10 cellular contexts compared by ENCODE assay signal in the genomic region with DNA sequence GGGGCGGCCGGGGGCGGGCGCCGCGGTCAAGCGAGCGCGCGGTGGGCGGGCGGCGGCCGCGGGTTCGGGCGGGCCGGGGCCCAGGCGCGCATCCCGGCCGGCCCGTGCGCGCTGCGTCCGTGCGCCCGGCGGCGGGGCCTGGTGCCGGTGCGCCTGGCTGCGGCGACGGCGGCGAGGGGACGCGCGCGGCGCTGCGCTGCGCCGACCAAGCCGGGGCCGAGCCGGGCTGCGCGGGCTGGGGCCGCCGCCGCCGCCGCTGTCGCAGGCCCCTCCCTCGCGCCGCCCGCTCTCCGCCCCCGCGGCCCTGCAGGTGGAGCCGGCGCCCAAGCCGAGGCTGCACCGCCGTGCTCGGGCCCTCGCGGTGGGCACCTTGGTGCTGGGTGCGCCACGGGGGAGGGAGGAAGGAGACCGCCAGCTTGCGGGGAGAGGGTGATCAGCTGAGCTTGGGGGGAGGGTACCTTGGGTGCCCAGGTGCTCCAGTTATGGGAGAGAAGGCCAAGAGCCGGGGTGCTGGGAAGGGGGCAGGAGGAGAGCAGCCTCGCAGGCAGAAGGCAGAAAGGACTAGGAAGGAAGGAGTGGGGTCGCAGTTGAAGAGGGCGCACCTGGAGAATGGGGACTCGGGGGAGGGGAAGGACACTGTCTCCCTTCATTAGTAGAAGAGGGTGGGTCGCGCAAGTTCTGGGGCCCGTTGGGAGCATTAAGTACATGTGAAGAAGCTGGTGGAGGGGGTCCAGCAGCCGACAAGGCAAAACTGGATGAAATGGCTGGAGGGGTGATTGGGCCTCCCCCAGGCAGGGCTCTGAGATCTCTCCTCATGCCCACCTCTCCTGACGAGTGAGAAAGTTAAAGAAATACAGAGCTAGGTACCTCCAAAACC. TPM values are rescaled to one million over a fixed set of nuclear protein-coding genes. Genes with fewer than 3 reads are reported as not detected.
DNase-seq lines count a peak whose midpoint lies in the region; ATAC-seq, FAIRE-seq and TF ChIP-seq lines count a peak whose summit lies in the region.
"Had no signal": no experiment of that assay in that cellular context is flagged by ENCODE, and none has a peak within 500 bp of the region (broad histone marks: within the 10 kb centered on the region; RNA-seq: fewer than 3 reads in every experiment).

Gene PPP2R2C, minus strand, starts transcription at position 228 of the 877 bp plus-strand sequence. CDS start 385 bp downstream, outside the sequence.

- DNase-seq in Right ventricle myocardium superior (no peak), left cardiac atrium (no peak), left lobe of liver (ENCODE audit: low spot score) (peak; percentile 37), urothelium cell line (ENCODE audit: low spot score) (peak; percentile 72), DMS114 treated with DMSO at 0.1 percent for 48 hours (lab: John Stamatoyannopoulos, UW; ENCODE audit: unreplicated experiment) (no peak)
- DNase-seq: T-cell had no signal

- no peaks in the 10 kb centered on the region for H3K36me3 Mint-ChIP-seq in brain
- H3K36me3 Mint-ChIP-seq: T-cell had no signal

- FAIRE-seq in urothelium cell line (lab: Jason Lieb, UNC) = no peak
- FAIRE-seq: endometrium had no signal

- H3K4me3 Mint-ChIP-seq in brain = peak within 1 kb of the TSS; percentile 68 to 83 (median 82)

- H3K27ac Mint-ChIP-seq in brain = peak within 1 kb of the TSS in 4 of 5 experiments; percentile 35 to 81 (median 68)
- H3K27ac Mint-ChIP-seq: T-cell had no signal

- TF ChIP-seq CTCF in brain (conservative IDR thresholded peaks at IDR 0.05) = no peak

- H3K9me3 Mint-ChIP-seq in brain = peaks cover 0 to 5% (median 0%) of the 10 kb centered on the region in 5 experiments
- H3K9me3 Mint-ChIP-seq: T-cell had no signal

- intact Hi-C loops in Right ventricle myocardium superior (cut with DNase I) = no loop called here
- intact Hi-C loops in left cardiac atrium (cut with DNase I) = no loop called here

- H3K4me1 Mint-ChIP-seq in brain = peaks cover 5% of the 10 kb centered on the region

- ATAC-seq in Right ventricle myocardium superior (ENCODE audit: poor library complexity) = peak; percentile 31
- no peak for ATAC-seq in left cardiac atrium
- ATAC-seq in left lobe of liver = peak; percentile 55
- ATAC-seq in HG02588 (IDR thresholded peaks at IDR 0.05; ENCODE audit: unreplicated experiment) = no peak
- no peak for ATAC-seq in HG03442 (IDR thresholded peaks at IDR 0.05; ENCODE audit: unreplicated experiment)

- peaks cover 81% of the 10 kb centered on the region for H3K27me3 Mint-ChIP-seq in brain

RNA-seq across cellular contexts. Expression of gene PPP2R2C, which starts in this region (rescaled TPM):
- 8.1 TPM for total RNA-seq in Right ventricle myocardium superior
- 1 to 10 TPM; 4.8 to 5.2 TPM for total RNA-seq in left cardiac atrium
- 48.1 TPM for polyA plus RNA-seq in brain (ENCODE audit: insufficient read depth, low read depth, low replicate concordance)
- total RNA-seq in left lobe of liver = 0.13 TPM

Comparison
In these comparisons a context has a peak if more than half of its experiments do, and no peak if none do; other contexts are left out.
1. Peak in DNase-seq and ATAC-seq in left lobe of liver; RNA of the gene not detected or under 1 TPM.